Comparison of ENCODE assay signal across 1 cellular context in genomic region chr9:133638076-133638475, GRCh38.
TF ChIP-seq lines count a peak whose summit lies in the region.

No MANE protein-coding gene starts in this region.

TF ChIP-seq in GM23338, 12 proteins besides CTCF, POLR2A, EP300 and RAD21:
- TF ChIP-seq, protein P1, sequence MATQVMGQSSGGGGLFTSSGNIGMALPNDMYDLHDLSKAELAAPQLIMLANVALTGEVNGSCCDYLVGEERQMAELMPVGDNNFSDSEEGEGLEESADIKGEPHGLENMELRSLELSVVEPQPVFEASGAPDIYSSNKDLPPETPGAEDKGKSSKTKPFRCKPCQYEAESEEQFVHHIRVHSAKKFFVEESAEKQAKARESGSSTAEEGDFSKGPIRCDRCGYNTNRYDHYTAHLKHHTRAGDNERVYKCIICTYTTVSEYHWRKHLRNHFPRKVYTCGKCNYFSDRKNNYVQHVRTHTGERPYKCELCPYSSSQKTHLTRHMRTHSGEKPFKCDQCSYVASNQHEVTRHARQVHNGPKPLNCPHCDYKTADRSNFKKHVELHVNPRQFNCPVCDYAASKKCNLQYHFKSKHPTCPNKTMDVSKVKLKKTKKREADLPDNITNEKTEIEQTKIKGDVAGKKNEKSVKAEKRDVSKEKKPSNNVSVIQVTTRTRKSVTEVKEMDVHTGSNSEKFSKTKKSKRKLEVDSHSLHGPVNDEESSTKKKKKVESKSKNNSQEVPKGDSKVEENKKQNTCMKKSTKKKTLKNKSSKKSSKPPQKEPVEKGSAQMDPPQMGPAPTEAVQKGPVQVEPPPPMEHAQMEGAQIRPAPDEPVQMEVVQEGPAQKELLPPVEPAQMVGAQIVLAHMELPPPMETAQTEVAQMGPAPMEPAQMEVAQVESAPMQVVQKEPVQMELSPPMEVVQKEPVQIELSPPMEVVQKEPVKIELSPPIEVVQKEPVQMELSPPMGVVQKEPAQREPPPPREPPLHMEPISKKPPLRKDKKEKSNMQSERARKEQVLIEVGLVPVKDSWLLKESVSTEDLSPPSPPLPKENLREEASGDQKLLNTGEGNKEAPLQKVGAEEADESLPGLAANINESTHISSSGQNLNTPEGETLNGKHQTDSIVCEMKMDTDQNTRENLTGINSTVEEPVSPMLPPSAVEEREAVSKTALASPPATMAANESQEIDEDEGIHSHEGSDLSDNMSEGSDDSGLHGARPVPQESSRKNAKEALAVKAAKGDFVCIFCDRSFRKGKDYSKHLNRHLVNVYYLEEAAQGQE (IDR thresholded peaks at IDR 0.05; ENCODE audit: unreplicated experiment): no peak
- TF ChIP-seq NANOG (IDR thresholded peaks at IDR 0.05; ENCODE audit: borderline replicate concordance) (no peak), ZNF331 (CRISPR knock-in tag; IDR thresholded peaks at IDR 0.05; ENCODE audit: low read depth) (no peak), CREB1 (CRISPR knock-in tag; IDR thresholded peaks at IDR 0.05; ENCODE audit: low read depth) (no peak), POLR2AphosphoS5 (IDR thresholded peaks at IDR 0.05; ENCODE audit: low read depth) (no peak), ETS1 (IDR thresholded peaks at IDR 0.05) (no peak), STAT1 (IDR thresholded peaks at IDR 0.05; ENCODE audit: unreplicated experiment) (no peak), EZH2phosphoT487 (IDR thresholded peaks at IDR 0.05; ENCODE audit: unreplicated experiment) (no peak), JUNB (IDR thresholded peaks at IDR 0.05; ENCODE audit: unreplicated experiment) (no peak), EZH2 (IDR thresholded peaks at IDR 0.05; ENCODE audit: low read depth, unreplicated experiment) (no peak), ZNF114 (CRISPR knock-in tag; IDR thresholded peaks at IDR 0.05) (no peak)
- TF ChIP-seq, protein P2, sequence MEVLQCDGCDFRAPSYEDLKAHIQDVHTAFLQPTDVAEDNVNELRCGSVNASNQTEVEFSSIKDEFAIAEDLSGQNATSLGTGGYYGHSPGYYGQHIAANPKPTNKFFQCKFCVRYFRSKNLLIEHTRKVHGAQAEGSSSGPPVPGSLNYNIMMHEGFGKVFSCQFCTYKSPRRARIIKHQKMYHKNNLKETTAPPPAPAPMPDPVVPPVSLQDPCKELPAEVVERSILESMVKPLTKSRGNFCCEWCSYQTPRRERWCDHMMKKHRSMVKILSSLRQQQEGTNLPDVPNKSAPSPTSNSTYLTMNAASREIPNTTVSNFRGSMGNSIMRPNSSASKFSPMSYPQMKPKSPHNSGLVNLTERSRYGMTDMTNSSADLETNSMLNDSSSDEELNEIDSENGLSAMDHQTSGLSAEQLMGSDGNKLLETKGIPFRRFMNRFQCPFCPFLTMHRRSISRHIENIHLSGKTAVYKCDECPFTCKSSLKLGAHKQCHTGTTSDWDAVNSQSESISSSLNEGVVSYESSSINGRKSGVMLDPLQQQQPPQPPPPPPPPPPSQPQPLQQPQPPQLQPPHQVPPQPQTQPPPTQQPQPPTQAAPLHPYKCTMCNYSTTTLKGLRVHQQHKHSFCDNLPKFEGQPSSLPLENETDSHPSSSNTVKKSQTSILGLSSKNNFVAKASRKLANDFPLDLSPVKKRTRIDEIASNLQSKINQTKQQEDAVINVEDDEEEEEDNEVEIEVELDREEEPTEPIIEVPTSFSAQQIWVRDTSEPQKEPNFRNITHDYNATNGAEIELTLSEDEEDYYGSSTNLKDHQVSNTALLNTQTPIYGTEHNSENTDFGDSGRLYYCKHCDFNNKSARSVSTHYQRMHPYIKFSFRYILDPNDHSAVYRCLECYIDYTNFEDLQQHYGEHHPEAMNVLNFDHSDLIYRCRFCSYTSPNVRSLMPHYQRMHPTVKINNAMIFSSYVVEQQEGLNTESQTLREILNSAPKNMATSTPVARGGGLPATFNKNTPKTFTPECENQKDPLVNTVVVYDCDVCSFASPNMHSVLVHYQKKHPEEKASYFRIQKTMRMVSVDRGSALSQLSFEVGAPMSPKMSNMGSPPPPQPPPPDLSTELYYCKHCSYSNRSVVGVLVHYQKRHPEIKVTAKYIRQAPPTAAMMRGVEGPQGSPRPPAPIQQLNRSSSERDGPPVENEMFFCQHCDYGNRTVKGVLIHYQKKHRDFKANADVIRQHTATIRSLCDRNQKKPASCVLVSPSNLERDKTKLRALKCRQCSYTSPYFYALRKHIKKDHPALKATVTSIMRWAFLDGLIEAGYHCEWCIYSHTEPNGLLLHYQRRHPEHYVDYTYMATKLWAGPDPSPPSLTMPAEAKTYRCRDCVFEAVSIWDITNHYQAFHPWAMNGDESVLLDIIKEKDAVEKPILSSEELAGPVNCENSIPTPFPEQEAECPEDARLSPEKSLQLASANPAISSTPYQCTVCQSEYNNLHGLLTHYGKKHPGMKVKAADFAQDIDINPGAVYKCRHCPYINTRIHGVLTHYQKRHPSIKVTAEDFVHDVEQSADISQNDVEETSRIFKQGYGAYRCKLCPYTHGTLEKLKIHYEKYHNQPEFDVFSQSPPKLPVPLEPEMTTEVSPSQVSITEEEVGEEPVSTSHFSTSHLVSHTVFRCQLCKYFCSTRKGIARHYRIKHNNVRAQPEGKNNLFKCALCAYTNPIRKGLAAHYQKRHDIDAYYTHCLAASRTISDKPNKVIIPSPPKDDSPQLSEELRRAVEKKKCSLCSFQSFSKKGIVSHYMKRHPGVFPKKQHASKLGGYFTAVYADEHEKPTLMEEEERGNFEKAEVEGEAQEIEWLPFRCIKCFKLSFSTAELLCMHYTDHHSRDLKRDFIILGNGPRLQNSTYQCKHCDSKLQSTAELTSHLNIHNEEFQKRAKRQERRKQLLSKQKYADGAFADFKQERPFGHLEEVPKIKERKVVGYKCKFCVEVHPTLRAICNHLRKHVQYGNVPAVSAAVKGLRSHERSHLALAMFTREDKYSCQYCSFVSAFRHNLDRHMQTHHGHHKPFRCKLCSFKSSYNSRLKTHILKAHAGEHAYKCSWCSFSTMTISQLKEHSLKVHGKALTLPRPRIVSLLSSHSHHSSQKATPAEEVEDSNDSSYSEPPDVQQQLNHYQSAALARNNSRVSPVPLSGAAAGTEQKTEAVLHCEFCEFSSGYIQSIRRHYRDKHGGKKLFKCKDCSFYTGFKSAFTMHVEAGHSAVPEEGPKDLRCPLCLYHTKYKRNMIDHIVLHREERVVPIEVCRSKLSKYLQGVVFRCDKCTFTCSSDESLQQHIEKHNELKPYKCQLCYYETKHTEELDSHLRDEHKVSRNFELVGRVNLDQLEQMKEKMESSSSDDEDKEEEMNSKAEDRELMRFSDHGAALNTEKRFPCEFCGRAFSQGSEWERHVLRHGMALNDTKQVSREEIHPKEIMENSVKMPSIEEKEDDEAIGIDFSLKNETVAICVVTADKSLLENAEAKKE (CRISPR knock-in tag; IDR thresholded peaks at IDR 0.05): no peak
